In genomic region chr17:43528319-43528987, GRCh38 we compare ENCODE assay signal across 1 cellular context.
A peak's percentile ranks its signal among the peaks of the same experiment; 100 is the strongest.
TF ChIP-seq lines count a peak whose summit lies in the region.

No MANE protein-coding gene starts in this region.

TF ChIP-seq in HepG2, 621 proteins besides CTCF, POLR2A, EP300 and RAD21 (continued from another document and continues in another):
- TF ChIP-seq, protein P1, sequence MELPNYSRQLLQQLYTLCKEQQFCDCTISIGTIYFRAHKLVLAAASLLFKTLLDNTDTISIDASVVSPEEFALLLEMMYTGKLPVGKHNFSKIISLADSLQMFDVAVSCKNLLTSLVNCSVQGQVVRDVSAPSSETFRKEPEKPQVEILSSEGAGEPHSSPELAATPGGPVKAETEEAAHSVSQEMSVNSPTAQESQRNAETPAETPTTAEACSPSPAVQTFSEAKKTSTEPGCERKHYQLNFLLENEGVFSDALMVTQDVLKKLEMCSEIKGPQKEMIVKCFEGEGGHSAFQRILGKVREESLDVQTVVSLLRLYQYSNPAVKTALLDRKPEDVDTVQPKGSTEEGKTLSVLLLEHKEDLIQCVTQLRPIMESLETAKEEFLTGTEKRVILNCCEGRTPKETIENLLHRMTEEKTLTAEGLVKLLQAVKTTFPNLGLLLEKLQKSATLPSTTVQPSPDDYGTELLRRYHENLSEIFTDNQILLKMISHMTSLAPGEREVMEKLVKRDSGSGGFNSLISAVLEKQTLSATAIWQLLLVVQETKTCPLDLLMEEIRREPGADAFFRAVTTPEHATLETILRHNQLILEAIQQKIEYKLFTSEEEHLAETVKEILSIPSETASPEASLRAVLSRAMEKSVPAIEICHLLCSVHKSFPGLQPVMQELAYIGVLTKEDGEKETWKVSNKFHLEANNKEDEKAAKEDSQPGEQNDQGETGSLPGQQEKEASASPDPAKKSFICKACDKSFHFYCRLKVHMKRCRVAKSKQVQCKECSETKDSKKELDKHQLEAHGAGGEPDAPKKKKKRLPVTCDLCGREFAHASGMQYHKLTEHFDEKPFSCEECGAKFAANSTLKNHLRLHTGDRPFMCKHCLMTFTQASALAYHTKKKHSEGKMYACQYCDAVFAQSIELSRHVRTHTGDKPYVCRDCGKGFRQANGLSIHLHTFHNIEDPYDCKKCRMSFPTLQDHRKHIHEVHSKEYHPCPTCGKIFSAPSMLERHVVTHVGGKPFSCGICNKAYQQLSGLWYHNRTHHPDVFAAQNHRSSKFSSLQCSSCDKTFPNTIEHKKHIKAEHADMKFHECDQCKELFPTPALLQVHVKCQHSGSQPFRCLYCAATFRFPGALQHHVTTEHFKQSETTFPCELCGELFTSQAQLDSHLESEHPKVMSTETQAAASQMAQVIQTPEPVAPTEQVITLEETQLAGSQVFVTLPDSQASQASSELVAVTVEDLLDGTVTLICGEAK (IDR thresholded peaks at IDR 0.05), result no peak
- TF ChIP-seq, protein P1 (CRISPR knock-in tag; IDR thresholded peaks at IDR 0.05), result no peak
- TF ChIP-seq HNF1A (IDR thresholded peaks at IDR 0.05; ENCODE audit: low read depth) (no peak), HNF1A (CRISPR knock-in tag; IDR thresholded peaks at IDR 0.05; ENCODE audit: borderline replicate concordance) (no peak; the same call in 1 of the 2 replicates), ZSCAN20 (CRISPR knock-in tag; IDR thresholded peaks at IDR 0.05; ENCODE audit: borderline replicate concordance) (peak; percentile 61; the same call in 1 of the 2 replicates), EZH2 (conservative IDR thresholded peaks at IDR 0.05; ENCODE audit: low read depth, low read length) (no peak), MYC (CRISPR knock-in tag; IDR thresholded peaks at IDR 0.05; ENCODE audit: borderline replicate concordance) (peak; percentile 29; the same call in 1 of the 2 replicates), ZNF577 (CRISPR knock-in tag; IDR thresholded peaks at IDR 0.05; ENCODE audit: borderline replicate concordance, low read depth) (no peak), TCF7 (IDR thresholded peaks at IDR 0.05; ENCODE audit: low read depth) (0 out of 2 replicates have a peak, but pooled peaks have one; percentile 14), ZNF678 (CRISPR knock-in tag; IDR thresholded peaks at IDR 0.05) (no peak), MTERF4 (CRISPR knock-in tag; IDR thresholded peaks at IDR 0.05) (no peak; the same call in 1 of the 2 replicates), ZNF564 (CRISPR knock-in tag; IDR thresholded peaks at IDR 0.05) (no peak), SIN3B (IDR thresholded peaks at IDR 0.05; ENCODE audit: low read length) (no peak), JDP2 (CRISPR knock-in tag; IDR thresholded peaks at IDR 0.05; ENCODE audit: borderline replicate concordance) (no peak), SALL1 (CRISPR knock-in tag; IDR thresholded peaks at IDR 0.05) (peak; percentile 83), U2AF1 (optimal IDR thresholded peaks at IDR 0.05; ENCODE audit: low read depth, low read length) (peak; percentile 57), ZFP91 (CRISPR knock-in tag; IDR thresholded peaks at IDR 0.05; ENCODE audit: borderline replicate concordance) (peak; percentile 37; the same call in 1 of the 2 replicates), ZHX2 (IDR thresholded peaks at IDR 0.05; ENCODE audit: low read depth) (peak; percentile 59; the same call in 1 of the 2 replicates), ZHX2 (CRISPR knock-in tag; IDR thresholded peaks at IDR 0.05; ENCODE audit: borderline replicate concordance) (no peak), SALL2 (CRISPR knock-in tag; IDR thresholded peaks at IDR 0.05) (no peak), MBNL3 (CRISPR knock-in tag; conservative IDR thresholded peaks at IDR 0.05) (no peak), SNAPC2 (CRISPR knock-in tag; IDR thresholded peaks at IDR 0.05) (no peak), PRPF4 (IDR thresholded peaks at IDR 0.05; ENCODE audit: low read depth, low read length, poor library complexity, severe bottlenecking) (no peak), POGZ (CRISPR knock-in tag; IDR thresholded peaks at IDR 0.05) (peak; percentile 45; the same call in 1 of the 2 replicates), ZNF350 (CRISPR knock-in tag; IDR thresholded peaks at IDR 0.05; ENCODE audit: borderline replicate concordance, low read depth) (peak; percentile 64; the same call in 1 of the 2 replicates), MTA3 (CRISPR knock-in tag; IDR thresholded peaks at IDR 0.05) (no peak)
- TF ChIP-seq, protein P2, sequence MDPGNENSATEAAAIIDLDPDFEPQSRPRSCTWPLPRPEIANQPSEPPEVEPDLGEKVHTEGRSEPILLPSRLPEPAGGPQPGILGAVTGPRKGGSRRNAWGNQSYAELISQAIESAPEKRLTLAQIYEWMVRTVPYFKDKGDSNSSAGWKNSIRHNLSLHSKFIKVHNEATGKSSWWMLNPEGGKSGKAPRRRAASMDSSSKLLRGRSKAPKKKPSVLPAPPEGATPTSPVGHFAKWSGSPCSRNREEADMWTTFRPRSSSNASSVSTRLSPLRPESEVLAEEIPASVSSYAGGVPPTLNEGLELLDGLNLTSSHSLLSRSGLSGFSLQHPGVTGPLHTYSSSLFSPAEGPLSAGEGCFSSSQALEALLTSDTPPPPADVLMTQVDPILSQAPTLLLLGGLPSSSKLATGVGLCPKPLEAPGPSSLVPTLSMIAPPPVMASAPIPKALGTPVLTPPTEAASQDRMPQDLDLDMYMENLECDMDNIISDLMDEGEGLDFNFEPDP (CRISPR knock-in tag; conservative IDR thresholded peaks at IDR 0.05), result no peak
- TF ChIP-seq, protein P3, sequence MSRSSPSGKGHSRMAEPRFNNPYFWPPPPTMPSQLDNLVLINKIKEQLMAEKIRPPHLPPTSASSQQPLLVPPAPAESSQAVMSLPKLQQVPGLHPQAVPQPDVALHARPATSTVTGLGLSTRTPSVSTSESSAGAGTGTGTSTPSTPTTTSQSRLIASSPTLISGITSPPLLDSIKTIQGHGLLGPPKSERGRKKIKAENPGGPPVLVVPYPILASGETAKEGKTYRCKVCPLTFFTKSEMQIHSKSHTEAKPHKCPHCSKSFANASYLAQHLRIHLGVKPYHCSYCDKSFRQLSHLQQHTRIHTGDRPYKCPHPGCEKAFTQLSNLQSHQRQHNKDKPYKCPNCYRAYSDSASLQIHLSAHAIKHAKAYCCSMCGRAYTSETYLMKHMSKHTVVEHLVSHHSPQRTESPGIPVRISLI (CRISPR knock-in tag; IDR thresholded peaks at IDR 0.05; ENCODE audit: borderline replicate concordance), result no peak; the same call in 1 of the 2 replicates
